ENCODE assay signal across 10 cellular contexts in the genomic region with DNA sequence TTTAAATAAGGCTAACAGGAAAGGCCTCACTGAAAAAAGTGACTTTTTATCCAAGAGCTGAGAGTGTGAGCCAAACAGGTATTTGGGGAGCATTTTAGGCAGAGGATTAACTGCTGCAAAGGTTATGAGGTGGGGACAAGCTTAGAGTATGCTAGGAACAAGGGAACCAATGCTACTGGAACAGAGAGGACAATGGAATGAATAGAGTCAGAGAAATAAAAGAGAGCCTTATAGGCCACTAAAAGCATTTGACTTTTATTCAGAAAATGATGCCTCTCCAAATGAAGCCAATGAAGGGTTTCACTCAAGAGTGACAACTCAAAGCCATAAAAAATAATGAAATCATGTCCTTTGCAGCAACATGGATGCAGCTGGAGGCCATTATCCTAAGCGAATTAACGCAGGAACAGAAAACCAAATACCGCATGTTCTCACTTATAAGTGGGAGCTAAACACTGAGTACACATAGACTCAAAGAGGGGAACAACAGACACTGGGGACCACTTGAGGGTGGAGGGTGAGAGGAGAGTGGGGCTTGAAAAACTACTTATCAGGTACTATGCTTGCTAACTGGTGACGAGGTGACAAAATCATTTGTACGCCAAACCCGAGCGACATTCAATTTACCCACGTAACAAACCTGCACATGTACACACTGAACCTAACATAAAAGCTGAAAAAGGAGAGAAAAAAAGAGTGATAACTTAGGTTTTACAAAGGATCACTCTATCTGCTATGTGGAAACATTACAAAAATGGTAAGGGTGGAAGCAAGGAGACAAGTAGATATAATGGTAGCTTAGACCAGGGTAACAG.
A peak's percentile ranks its signal among the peaks of the same experiment; 100 is the strongest.
DNase-seq lines count a peak whose midpoint lies in the region; ATAC-seq lines count a peak whose summit lies in the region.
"Had no signal": no experiment of that assay in that cellular context is flagged by ENCODE, and none has a peak within 500 bp of the region (broad histone marks: within the 10 kb centered on the region; RNA-seq: fewer than 3 reads in every experiment).

No MANE protein-coding gene starts in this region.

- no peak for ATAC-seq in stimulated activated effector memory CD8-positive, alpha-beta T cell treated with anti-CD3 and anti-CD28 coated beads, Interleukin-12 subunit alpha, Interleukin-12 subunit beta, amount 100 ng/mL, for 72 hours
- ATAC-seq in GM18909 (IDR thresholded peaks at IDR 0.05; ENCODE audit: poor library complexity, unreplicated experiment) (no peak), HG02938 (IDR thresholded peaks at IDR 0.05; ENCODE audit: unreplicated experiment) (no peak), HG03432 (IDR thresholded peaks at IDR 0.05; ENCODE audit: unreplicated experiment) (no peak)
- ATAC-seq: foreskin keratinocyte had no signal

- peaks cover 94% of the 10 kb centered on the region for H3K36me3 Mint-ChIP-seq in stimulated activated effector memory CD8-positive, alpha-beta T cell treated with anti-CD3 and anti-CD28 coated beads, Interleukin-12 subunit alpha, Interleukin-12 subunit beta, amount 100 ng/mL, for 72 hours

- peak overlapping the region; percentile 79 for H3K4me3 Mint-ChIP-seq in stimulated activated effector memory CD8-positive, alpha-beta T cell treated with anti-CD3 and anti-CD28 coated beads, Interleukin-12 subunit alpha, Interleukin-12 subunit beta, amount 100 ng/mL, for 72 hours

- peak overlapping the region; percentile 12 for H3K27ac Mint-ChIP-seq in stimulated activated effector memory CD8-positive, alpha-beta T cell treated with anti-CD3 and anti-CD28 coated beads, Interleukin-12 subunit alpha, Interleukin-12 subunit beta, amount 100 ng/mL, for 72 hours

- H3K4me1 Mint-ChIP-seq in stimulated activated effector memory CD8-positive, alpha-beta T cell treated with anti-CD3 and anti-CD28 coated beads, Interleukin-12 subunit alpha, Interleukin-12 subunit beta, amount 100 ng/mL, for 72 hours, result peaks cover 72% of the 10 kb centered on the region

- no peaks in the 10 kb centered on the region for H3K9me3 Mint-ChIP-seq in stimulated activated effector memory CD8-positive, alpha-beta T cell treated with anti-CD3 and anti-CD28 coated beads, Interleukin-12 subunit alpha, Interleukin-12 subunit beta, amount 100 ng/mL, for 72 hours

- peak overlapping the region; percentile 88 for H3K27ac ChIP-seq in cingulate gyrus (ENCODE audit: low read depth, low read length)
- H3K27ac ChIP-seq: foreskin keratinocyte, thoracic aorta had no signal

- DNase-seq in NCI-H2227 treated with DMSO at 0.1 percent for 48 hours (lab: John Stamatoyannopoulos, UW), result peak; percentile 16
- no peak for DNase-seq in NCI-H2227 (lab: John Stamatoyannopoulos, UW; ENCODE audit: unreplicated experiment)
- peak; percentile 98 for DNase-seq in NCI-H2107 treated with DMSO at 0.1 percent for 48 hours (lab: John Stamatoyannopoulos, UW; ENCODE audit: unreplicated experiment)
- no peak for DNase-seq in stimulated activated effector memory CD8-positive, alpha-beta T cell treated with anti-CD3 and anti-CD28 coated beads, Interleukin-12 subunit alpha, Interleukin-12 subunit beta, amount 100 ng/mL, for 72 hours (ENCODE audit: low spot score in 2 of 2)
- DNase-seq: foreskin keratinocyte had no signal

Comparison
In these comparisons a context has a peak if more than half of its experiments do, and no peak if none do; other contexts are left out.
1. DNase-seq: peak in NCI-H2227 treated with DMSO at 0.1 percent for 48 hours (single experiment) and NCI-H2107 treated with DMSO at 0.1 percent for 48 hours (single experiment); none in NCI-H2227 (single experiment) and stimulated activated effector memory CD8-positive, alpha-beta T cell treated with anti-CD3 and anti-CD28 coated beads, Interleukin-12 subunit alpha, Interleukin-12 subunit beta, amount 100 ng/mL, for 72 hours (0 of 2).